Comparison of ENCODE assay signal across 13 cellular contexts in the genomic region with DNA sequence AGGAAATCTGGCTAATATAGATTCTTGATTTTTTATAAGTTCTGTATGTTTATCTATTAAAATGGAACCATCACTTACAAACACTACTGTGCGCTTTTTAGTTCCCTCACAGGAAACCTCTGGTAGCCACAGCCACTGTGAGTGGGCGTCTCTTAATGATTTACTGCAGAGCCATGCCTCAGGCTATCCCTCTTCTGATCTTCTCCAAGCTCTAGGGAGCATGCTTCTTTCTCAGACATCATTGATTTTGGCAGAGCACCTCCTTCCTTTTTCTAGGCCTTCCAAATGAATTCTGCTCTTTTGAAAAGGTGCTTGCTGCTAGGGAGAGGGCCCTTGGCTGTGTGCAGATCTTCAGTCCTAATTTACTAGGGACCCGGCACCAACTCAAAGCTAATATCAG.
DNase-seq lines count a peak whose midpoint lies in the region; ATAC-seq, FAIRE-seq and TF ChIP-seq lines count a peak whose summit lies in the region.
"Had no signal": no experiment of that assay in that cellular context is flagged by ENCODE, and none has a peak within 500 bp of the region (broad histone marks: within the 10 kb centered on the region; RNA-seq: fewer than 3 reads in every experiment).

No MANE protein-coding gene starts in this region.

- peaks cover 84 to 94% (median 87%) of the 10 kb centered on the region in 3 donors for H3K4me1 Mint-ChIP-seq in CD8-positive, alpha-beta memory T cell
- H3K4me1 Mint-ChIP-seq in astrocyte (ENCODE audit: low read depth, unreplicated experiment) = peaks cover 20% of the 10 kb centered on the region
- H3K4me1 Mint-ChIP-seq in activated T-cell treated with anti-CD3 and anti-CD28 coated beads, Interleukin-2, amount 50 U/mL, for 72 hours (ENCODE audit: low read depth) = peaks cover 67% of the 10 kb centered on the region

- 85 to 92% (median 91%) methylated on average over 3 of the region's 3 CpGs for WGBS in ovary, 3 donors

- no peak overlapping the region for H3K27ac ChIP-seq in CD8-positive, alpha-beta memory T cell (ENCODE audit: low read depth, low read length)
- no peak overlapping the region for H3K27ac ChIP-seq in astrocyte (ENCODE audit: low read depth, low read length)
- H3K27ac ChIP-seq in ovary = no peak overlapping the region

- no peak overlapping the region for H3K9ac ChIP-seq in astrocyte (ENCODE audit: low read length)

- CTCF ChIA-PET in CD8-positive, alpha-beta memory T cell (lab: Charles Lee) = no interaction called here

- peaks cover 34% of the 10 kb centered on the region for H3K4me1 ChIP-seq in CD8-positive, alpha-beta memory T cell (ENCODE audit: insufficient read depth, low read length)
- H3K4me1 ChIP-seq in astrocyte (ENCODE audit: insufficient read depth, low read length) = peaks cover 5% of the 10 kb centered on the region
- H3K4me1 ChIP-seq in ovary (ENCODE audit: insufficient read depth) = no peaks in the 10 kb centered on the region
- H3K4me1 ChIP-seq: BE2C had no signal

- no peak for DNase-seq in CD8-positive, alpha-beta memory T cell
- peak; percentile 23 for DNase-seq in astrocyte (ENCODE audit: low read depth)
- DNase-seq in HPDE6-E6E7 (ENCODE audit: extremely low spot score) = no peak
- no peak for DNase-seq in activated T-cell treated with anti-CD3 and anti-CD28 coated beads, Interleukin-2, amount 50 U/mL, for 72 hours
- DNase-seq in NCI-H2029 treated with DMSO at 0.1 percent for 48 hours (lab: John Stamatoyannopoulos, UW) = no peak
- DNase-seq in ovary = no peak
- DNase-seq: activated T-cell treated with anti-CD3 and anti-CD28 coated beads, Interleukin-2, amount 50 U/mL, for 48 hours; BE2C; foreskin melanocyte; KG1 had no signal

- POLR2A ChIA-PET in CD8-positive, alpha-beta memory T cell (lab: Charles Lee) = no interaction called here

- H3K27ac Mint-ChIP-seq in CD8-positive, alpha-beta memory T cell = peak overlapping the region in 6 of 8 donors; percentile 4 to 79 (median 31)
- no peak overlapping the region for H3K27ac Mint-ChIP-seq in astrocyte (ENCODE audit: unreplicated experiment)
- no peak overlapping the region for H3K27ac Mint-ChIP-seq in activated T-cell treated with anti-CD3 and anti-CD28 coated beads, Interleukin-2, amount 50 U/mL, for 72 hours

- intact Hi-C loops in ovary (cut with DNase I) = no loop called here

- FAIRE-seq in astrocyte (lab: Jason Lieb, UNC) = no peak

- no peak overlapping the region for H3K4me3 Mint-ChIP-seq in CD8-positive, alpha-beta memory T cell
- H3K4me3 Mint-ChIP-seq in astrocyte (ENCODE audit: unreplicated experiment) = no peak overlapping the region
- no peak overlapping the region for H3K4me3 Mint-ChIP-seq in activated T-cell treated with anti-CD3 and anti-CD28 coated beads, Interleukin-2, amount 50 U/mL, for 72 hours

- peaks cover 47% of the 10 kb centered on the region for H4K20me1 ChIP-seq in astrocyte (ENCODE audit: insufficient read depth, low read length)

- H3K9me3 Mint-ChIP-seq in CD8-positive, alpha-beta memory T cell = no peaks in the 10 kb centered on the region
- no peaks in the 10 kb centered on the region for H3K9me3 Mint-ChIP-seq in astrocyte (ENCODE audit: unreplicated experiment)
- H3K9me3 Mint-ChIP-seq in activated T-cell treated with anti-CD3 and anti-CD28 coated beads, Interleukin-2, amount 50 U/mL, for 72 hours = no peaks in the 10 kb centered on the region

- peaks cover 0 to 2% (median 0%) of the 10 kb centered on the region in 3 donors for H3K36me3 Mint-ChIP-seq in CD8-positive, alpha-beta memory T cell
- no peaks in the 10 kb centered on the region for H3K36me3 Mint-ChIP-seq in astrocyte (ENCODE audit: low read depth, unreplicated experiment)
- H3K36me3 Mint-ChIP-seq in activated T-cell treated with anti-CD3 and anti-CD28 coated beads, Interleukin-2, amount 50 U/mL, for 72 hours (ENCODE audit: insufficient read depth in 2 of 2) = peaks cover 2% of the 10 kb centered on the region in 2 donors

- H2AFZ ChIP-seq in astrocyte (ENCODE audit: low read depth, low read length) = no peak overlapping the region

- no peaks in the 10 kb centered on the region for H3K9me3 ChIP-seq in CD8-positive, alpha-beta memory T cell (ENCODE audit: low read length)
- H3K9me3 ChIP-seq in astrocyte (ENCODE audit: insufficient read depth, low read depth, low read length) (no peaks in the 10 kb centered on the region), ovary (no peaks in the 10 kb centered on the region)
- H3K9me3 ChIP-seq: BE2C had no signal

- H3K4me3 ChIP-seq in CD8-positive, alpha-beta memory T cell (ENCODE audit: low read length) = no peak overlapping the region
- H3K4me3 ChIP-seq in astrocyte (ENCODE audit: insufficient read depth, low read depth, low read length) = no peak overlapping the region
- H3K4me3 ChIP-seq in ovary = no peak overlapping the region
- H3K4me3 ChIP-seq: lung had no signal

- H3K36me3 ChIP-seq in CD8-positive, alpha-beta memory T cell (ENCODE audit: insufficient read depth, low read length) = no peaks in the 10 kb centered on the region
- H3K36me3 ChIP-seq in astrocyte (ENCODE audit: insufficient read depth, low read length) = no peaks in the 10 kb centered on the region
- no peaks in the 10 kb centered on the region for H3K36me3 ChIP-seq in ovary
- H3K36me3 ChIP-seq: BE2C had no signal

- no peaks in the 10 kb centered on the region for H3K27me3 Mint-ChIP-seq in CD8-positive, alpha-beta memory T cell
- no peaks in the 10 kb centered on the region for H3K27me3 Mint-ChIP-seq in astrocyte (ENCODE audit: low read depth, unreplicated experiment)
- peaks cover 26% of the 10 kb centered on the region for H3K27me3 Mint-ChIP-seq in activated T-cell treated with anti-CD3 and anti-CD28 coated beads, Interleukin-2, amount 50 U/mL, for 72 hours (ENCODE audit: low read depth)

- TF ChIP-seq EP300 in ovary (IDR thresholded peaks at IDR 0.05) = no peak

- H3K4me2 ChIP-seq in astrocyte (ENCODE audit: low read length) = no peak overlapping the region

- no peaks in the 10 kb centered on the region for H3K79me2 ChIP-seq in astrocyte (ENCODE audit: insufficient read depth, low read length)

- no peak for TF ChIP-seq POLR2A in ovary (IDR thresholded peaks at IDR 0.05)

- H3K27me3 ChIP-seq in CD8-positive, alpha-beta memory T cell (ENCODE audit: insufficient read depth, low read length, poor library complexity, severe bottlenecking) = no peaks in the 10 kb centered on the region
- H3K27me3 ChIP-seq in astrocyte (ENCODE audit: insufficient read depth, low read length) = no peaks in the 10 kb centered on the region
- no peaks in the 10 kb centered on the region for H3K27me3 ChIP-seq in ovary
- H3K27me3 ChIP-seq: BE2C had no signal

- TF ChIP-seq CTCF in astrocyte (IDR thresholded peaks at IDR 0.05; ENCODE audit: insufficient read depth, low read depth, low read length) (no peak), ovary (IDR thresholded peaks at IDR 0.05) (no peak)

- ATAC-seq in GM19351 (IDR thresholded peaks at IDR 0.05; ENCODE audit: unreplicated experiment) (peak; percentile 38), HG03159 (IDR thresholded peaks at IDR 0.05; ENCODE audit: unreplicated experiment) (peak; percentile 35)
- ATAC-seq in activated T-cell treated with anti-CD3 and anti-CD28 coated beads, Interleukin-2, amount 50 U/mL, for 72 hours (replicated peaks in 1 of 2) = no peak

Comparison
In these comparisons a context has a peak if more than half of its experiments do, and no peak if none do; other contexts are left out.
1. H3K27ac Mint-ChIP-seq: peak in CD8-positive, alpha-beta memory T cell (6 of 8); none in astrocyte (single experiment) and activated T-cell treated with anti-CD3 and anti-CD28 coated beads, Interleukin-2, amount 50 U/mL, for 72 hours (single experiment).
2. ATAC-seq: peak in GM19351 (single experiment) and HG03159 (single experiment); none in activated T-cell treated with anti-CD3 and anti-CD28 coated beads, Interleukin-2, amount 50 U/mL, for 72 hours (0 of 2).